Comparison of ENCODE assay signal across 17 cellular contexts in genomic region chr12:94839347-94839746, GRCh38.
A peak's percentile ranks its signal among the peaks of the same experiment; 100 is the strongest.
DNase-seq lines count a peak whose midpoint lies in the region; ATAC-seq, FAIRE-seq and TF ChIP-seq lines count a peak whose summit lies in the region.
"Had no signal": no experiment of that assay in that cellular context is flagged by ENCODE, and none has a peak within 500 bp of the region (broad histone marks: within the 10 kb centered on the region; RNA-seq: fewer than 3 reads in every experiment).

No MANE protein-coding gene starts in this region.

- H2BK5ac ChIP-seq in mesenchymal stem cell (ENCODE audit: low read depth, low read length, poor library complexity, severe bottlenecking) = no peak overlapping the region

- no peak overlapping the region for H3K27ac Mint-ChIP-seq in WTC11
- H3K27ac Mint-ChIP-seq: activated CD4-positive, alpha-beta memory T cell treated with anti-CD3 and anti-CD28 coated beads, Interleukin-2, amount 10 ng/mL, durations not matched to agents 7 days and 5 days had no signal

- no peak overlapping the region for H4K91ac ChIP-seq in mesenchymal stem cell (ENCODE audit: low read length)

- H2BK120ac ChIP-seq in mesenchymal stem cell (ENCODE audit: low read depth, low read length) = no peak overlapping the region

- H3K4me3 ChIP-seq in mesenchymal stem cell (ENCODE audit: insufficient read depth in 1 of 2, low read depth in 1 of 2, low read length in 2 of 2) (no peak overlapping the region), ascending aorta (no peak overlapping the region)
- H3K4me3 ChIP-seq: ovary, Peyer's patch had no signal

- H3K4me2 ChIP-seq in mesenchymal stem cell (ENCODE audit: low read length, poor library complexity, severe bottlenecking) = no peak overlapping the region

- no peak overlapping the region for H4K8ac ChIP-seq in mesenchymal stem cell (ENCODE audit: low read length)

- no peak overlapping the region for H3K23ac ChIP-seq in mesenchymal stem cell (ENCODE audit: low read length in 2 of 2)

- no peak overlapping the region for H3K4ac ChIP-seq in mesenchymal stem cell (ENCODE audit: low read depth in 1 of 2, low read length in 2 of 2)

- H2BK12ac ChIP-seq in mesenchymal stem cell (ENCODE audit: low read length in 2 of 2) = no peak overlapping the region

- peaks cover 9 to 18% of the 10 kb centered on the region in 2 experiments for H3K27me3 ChIP-seq in mesenchymal stem cell (ENCODE audit: control insufficient read depth in 1 of 2, insufficient read depth in 1 of 2, low read length in 2 of 2)
- H3K27me3 ChIP-seq in ascending aorta = no peaks in the 10 kb centered on the region
- H3K27me3 ChIP-seq: ovary, Peyer's patch had no signal

- no peak overlapping the region for H3K9ac ChIP-seq in mesenchymal stem cell (ENCODE audit: low read length)

- H2AK5ac ChIP-seq in mesenchymal stem cell (ENCODE audit: low read length, severe bottlenecking) = no peak overlapping the region

- peaks cover 5% of the 10 kb centered on the region for H3K4me1 Mint-ChIP-seq in WTC11
- H3K4me1 Mint-ChIP-seq: activated CD4-positive, alpha-beta memory T cell treated with anti-CD3 and anti-CD28 coated beads, Interleukin-2, amount 10 ng/mL, durations not matched to agents 7 days and 5 days had no signal

- intact Hi-C loops in ascending aorta (cut with DNase I) = no loop called here

- no peaks in the 10 kb centered on the region for H3K9me3 ChIP-seq in mesenchymal stem cell (ENCODE audit: control insufficient read depth, low read length)
- H3K9me3 ChIP-seq in ascending aorta = no peaks in the 10 kb centered on the region
- H3K9me3 ChIP-seq: ovary, Peyer's patch had no signal

- no peaks in the 10 kb centered on the region for H3K36me3 ChIP-seq in mesenchymal stem cell (ENCODE audit: control insufficient read depth in 1 of 2, insufficient read depth in 2 of 2, low read depth in 1 of 2, low read length in 2 of 2)
- H3K36me3 ChIP-seq in ascending aorta = no peaks in the 10 kb centered on the region
- H3K36me3 ChIP-seq: ovary, Peyer's patch had no signal

- H3K9me3 Mint-ChIP-seq in WTC11 = peaks cover 19% of the 10 kb centered on the region
- H3K9me3 Mint-ChIP-seq: activated CD4-positive, alpha-beta memory T cell treated with anti-CD3 and anti-CD28 coated beads, Interleukin-2, amount 10 ng/mL, durations not matched to agents 7 days and 5 days had no signal

- H3K4me3 Mint-ChIP-seq in WTC11 = no peak overlapping the region
- H3K4me3 Mint-ChIP-seq: activated CD4-positive, alpha-beta memory T cell treated with anti-CD3 and anti-CD28 coated beads, Interleukin-2, amount 10 ng/mL, durations not matched to agents 7 days and 5 days had no signal

- H3K4me1 ChIP-seq in mesenchymal stem cell (ENCODE audit: control insufficient read depth, insufficient read depth, low read depth, low read length) (peaks cover 2% of the 10 kb centered on the region), ascending aorta (no peaks in the 10 kb centered on the region)
- H3K4me1 ChIP-seq: Peyer's patch had no signal

- H3K14ac ChIP-seq in mesenchymal stem cell (ENCODE audit: low read length in 2 of 2) = no peak overlapping the region

- H2BK15ac ChIP-seq in mesenchymal stem cell (ENCODE audit: low read depth, poor library complexity, severe bottlenecking) = no peak overlapping the region

- no peak for TF ChIP-seq CTCF in WTC11 (IDR thresholded peaks at IDR 0.05)
- no peak for TF ChIP-seq CTCF in ascending aorta (IDR thresholded peaks at IDR 0.05)

- H3K27me3 Mint-ChIP-seq in WTC11 (ENCODE audit: low read depth) = no peaks in the 10 kb centered on the region

- H3K79me1 ChIP-seq in mesenchymal stem cell (replicated peaks; ENCODE audit: low read length, poor library complexity, severe bottlenecking) = no peaks in the 10 kb centered on the region

- CTCF ChIA-PET in WTC11 (lab: Charles Lee) = no interaction called here

- 92% methylated on average over 5 of the region's 5 CpGs for WGBS in mesenchymal stem cell

- peak; percentile 63 for ATAC-seq in GM19467 (IDR thresholded peaks at IDR 0.05; ENCODE audit: unreplicated experiment)
- ATAC-seq in HG02840 (IDR thresholded peaks at IDR 0.05; ENCODE audit: low FRiP score, unreplicated experiment) = peak; percentile 63
- ATAC-seq in HG03442 (IDR thresholded peaks at IDR 0.05; ENCODE audit: unreplicated experiment) = peak; percentile 87
- no peak for ATAC-seq in WTC11

- POLR2A ChIA-PET in WTC11 (lab: Charles Lee) = no interaction called here

- DNase-seq in GM18507 (ENCODE audit: extremely low spot score, insufficient read length, low read depth) (no peak), mesenchymal stem cell (no peak), WTC11 (ENCODE audit: low spot score) (no peak), ascending aorta (ENCODE audit: low spot score in 2 of 2) (no peak)
- DNase-seq in activated naive CD4-positive, alpha-beta T cell treated with Interleukin-2 at 50 U/mL for 16 hours = no peak
- DNase-seq: activated CD4-positive, alpha-beta memory T cell treated with anti-CD3 and anti-CD28 coated beads, Interleukin-2, amount 10 ng/mL, durations not matched to agents 7 days and 5 days; activated naive CD4-positive, alpha-beta T cell; central memory CD4-positive, alpha-beta T cell; hypothalamus; NCI-H2227 treated with DMSO at 0.1 percent for 48 hours; ovary; Peyer's patch; stimulated activated CD4-positive, alpha-beta T cell treated with anti-CD3 and anti-CD28 coated beads, Interleukin-15, amount 100 ng/mL, for 24 hours had no signal

- FAIRE-seq in GM18507 (lab: Jason Lieb, UNC) = peak; percentile 90

- H3K36me3 Mint-ChIP-seq in WTC11 = peaks cover 8% of the 10 kb centered on the region

- H3K27ac ChIP-seq in mesenchymal stem cell (ENCODE audit: low read length, poor library complexity, severe bottlenecking) (no peak overlapping the region), ascending aorta (no peak overlapping the region)
- H3K27ac ChIP-seq: epithelial cell of prostate, ovary, Peyer's patch had no signal

- H2AFZ ChIP-seq in mesenchymal stem cell (ENCODE audit: low read depth, low read length) = no peak overlapping the region

- H3K18ac ChIP-seq in mesenchymal stem cell (ENCODE audit: low read depth in 1 of 2, low read length in 2 of 2) = no peak overlapping the region

TF ChIP-seq in WTC11, 78 proteins besides CTCF, POLR2A, EP300 and RAD21:
- TF ChIP-seq ZNF121 (CRISPR knock-in tag; IDR thresholded peaks at IDR 0.05) = no peak
